ENCODE assay signal across 27 cellular contexts in the genomic region with DNA sequence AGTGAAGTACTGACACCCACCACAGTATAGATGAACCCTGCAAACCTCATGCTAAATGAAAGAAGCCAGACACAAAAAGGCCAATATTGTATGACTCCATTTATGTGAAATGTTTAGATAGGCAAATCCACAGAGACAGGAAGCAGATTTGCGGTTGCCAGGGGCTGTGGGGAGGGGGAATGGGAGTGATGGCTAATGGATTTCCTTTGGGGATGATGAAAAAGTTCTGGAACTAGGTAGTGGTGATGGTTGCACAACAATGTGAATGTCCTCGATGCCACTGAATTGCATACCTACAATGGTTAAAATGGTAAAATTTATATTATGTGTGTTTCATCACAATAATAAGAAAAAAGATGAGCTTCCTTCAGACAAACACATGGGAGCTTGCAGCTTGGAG. TPM values are rescaled to one million over a fixed set of nuclear protein-coding genes. Genes with fewer than 3 reads are reported as not detected.
DNase-seq lines count a peak whose midpoint lies in the region; ATAC-seq, FAIRE-seq and TF ChIP-seq lines count a peak whose summit lies in the region.
"Had no signal": no experiment of that assay in that cellular context is flagged by ENCODE, and none has a peak within 500 bp of the region (broad histone marks: within the 10 kb centered on the region; RNA-seq: fewer than 3 reads in every experiment).

No MANE protein-coding gene starts in this region.

- H3K9me3 Mint-ChIP-seq in astrocyte (ENCODE audit: unreplicated experiment) (no peaks in the 10 kb centered on the region), endodermal cell (no peaks in the 10 kb centered on the region)
- H3K9me3 Mint-ChIP-seq: CD8-positive, alpha-beta memory T cell; T-cell had no signal

- no peaks in the 10 kb centered on the region for H3K79me2 ChIP-seq in astrocyte (ENCODE audit: insufficient read depth, low read length)

- no peaks in the 10 kb centered on the region for H3K27me3 ChIP-seq in BLaER1 treated with 17β-estradiol and CSF1 and Interleukin-3, amounts not matched to agents 10 nM and 100 nM
- H3K27me3 ChIP-seq in astrocyte (ENCODE audit: insufficient read depth, low read length) (peaks cover 5% of the 10 kb centered on the region), endodermal cell (ENCODE audit: control insufficient read depth, insufficient read depth, low read length, poor library complexity, severe bottlenecking) (no peaks in the 10 kb centered on the region)
- H3K27me3 ChIP-seq: SJCRH30 had no signal

- peaks cover 0 to 23% (median 6%) of the 10 kb centered on the region in 10 experiments; a peak in 10 of 20 replicates for H3K4me1 ChIP-seq in BLaER1 treated with 17β-estradiol and CSF1 and Interleukin-3, amounts not matched to agents 10 nM and 100 nM
- H3K4me1 ChIP-seq in astrocyte (ENCODE audit: insufficient read depth, low read length): peaks cover 3% of the 10 kb centered on the region
- no peaks in the 10 kb centered on the region for H3K4me1 ChIP-seq in endodermal cell (ENCODE audit: control insufficient read depth, insufficient read depth, low read length)
- H3K4me1 ChIP-seq: SJCRH30 had no signal

- 82 to 83% methylated on average over 1 to 2 of the region's 2 CpGs for whole genome bisulfite sequencing in endodermal cell (ENCODE audit: insufficient coverage in 1 of 2, insufficient read length in 1 of 2), 2 experiments

- no peaks in the 10 kb centered on the region for H3K36me3 ChIP-seq in BLaER1 treated with 17β-estradiol and CSF1 and Interleukin-3, amounts not matched to agents 10 nM and 100 nM
- H3K36me3 ChIP-seq in astrocyte (ENCODE audit: insufficient read depth, low read length) (no peaks in the 10 kb centered on the region), endodermal cell (ENCODE audit: control insufficient read depth, insufficient read depth, low read length) (no peaks in the 10 kb centered on the region)
- H3K36me3 ChIP-seq: SJCRH30 had no signal

- H3K36me3 Mint-ChIP-seq in astrocyte (ENCODE audit: low read depth, unreplicated experiment): no peaks in the 10 kb centered on the region
- H3K36me3 Mint-ChIP-seq in endodermal cell (ENCODE audit: low read depth): no peaks in the 10 kb centered on the region
- H3K36me3 Mint-ChIP-seq: CD8-positive, alpha-beta memory T cell; T-cell had no signal

- TF ChIP-seq CTCF in astrocyte (IDR thresholded peaks at IDR 0.05; ENCODE audit: insufficient read depth, low read depth, low read length) (no peak), endodermal cell (conservative IDR thresholded peaks at IDR 0.05) (no peak), omental fat pad (IDR thresholded peaks at IDR 0.05) (no peak)

- peak overlapping the region in 7 of 11 experiments; percentile 3 to 41 (median 22); a peak in 4 of 22 replicates for H3K4me2 ChIP-seq in BLaER1 treated with 17β-estradiol and CSF1 and Interleukin-3, amounts not matched to agents 10 nM and 100 nM
- H3K4me2 ChIP-seq in astrocyte (ENCODE audit: low read length): no peak overlapping the region
- H3K4me2 ChIP-seq: KMS-11 had no signal

- H2AFZ ChIP-seq in astrocyte (ENCODE audit: low read depth, low read length): no peak overlapping the region

- no peak overlapping the region for H3K9ac ChIP-seq in BLaER1 treated with 17β-estradiol and CSF1 and Interleukin-3, amounts not matched to agents 10 nM and 100 nM
- H3K9ac ChIP-seq in astrocyte (ENCODE audit: low read length) (no peak overlapping the region), endodermal cell (ENCODE audit: extremely low read depth, low read length, poor library complexity, severe bottlenecking) (no peak overlapping the region)
- H3K9ac ChIP-seq: KMS-11 had no signal

- H3K27ac Mint-ChIP-seq in astrocyte (ENCODE audit: unreplicated experiment) (no peak overlapping the region), endodermal cell (no peak overlapping the region)
- H3K27ac Mint-ChIP-seq: CD8-positive, alpha-beta memory T cell; T-cell had no signal

- H3K27ac ChIP-seq in BLaER1 treated with 17β-estradiol and CSF1 and Interleukin-3, amounts not matched to agents 10 nM and 100 nM: no peak overlapping the region
- H3K27ac ChIP-seq in astrocyte (ENCODE audit: low read depth, low read length): no peak overlapping the region
- no peak overlapping the region for H3K27ac ChIP-seq in endodermal cell (ENCODE audit: low read depth, low read length)
- H3K27ac ChIP-seq: C4-2B, KMS-11, SJCRH30 had no signal

- no peak for FAIRE-seq in astrocyte (lab: Jason Lieb, UNC)
- FAIRE-seq: GM19239, RCC 7860 had no signal

- peaks cover 14% of the 10 kb centered on the region for H3K27me3 Mint-ChIP-seq in astrocyte (ENCODE audit: low read depth, unreplicated experiment)
- no peaks in the 10 kb centered on the region for H3K27me3 Mint-ChIP-seq in endodermal cell (ENCODE audit: insufficient read depth)
- H3K27me3 Mint-ChIP-seq: T-cell had no signal

- peaks cover 2% of the 10 kb centered on the region for H3K4me1 Mint-ChIP-seq in astrocyte (ENCODE audit: low read depth, unreplicated experiment)
- no peaks in the 10 kb centered on the region for H3K4me1 Mint-ChIP-seq in endodermal cell
- H3K4me1 Mint-ChIP-seq: CD8-positive, alpha-beta memory T cell; T-cell had no signal

- no peaks in the 10 kb centered on the region for H4K20me1 ChIP-seq in BLaER1 treated with 17β-estradiol and CSF1 and Interleukin-3, amounts not matched to agents 10 nM and 100 nM
- no peaks in the 10 kb centered on the region for H4K20me1 ChIP-seq in astrocyte (ENCODE audit: insufficient read depth, low read length)

- no peak for ATAC-seq in HG02885 (IDR thresholded peaks at IDR 0.05; ENCODE audit: poor library complexity, unreplicated experiment)
- ATAC-seq in omental fat pad (ENCODE audit: low FRiP score): no peak
- ATAC-seq: T-cell had no signal

- no peak overlapping the region for H3K4me3 ChIP-seq in BLaER1 treated with 17β-estradiol and CSF1 and Interleukin-3, amounts not matched to agents 10 nM and 100 nM
- H3K4me3 ChIP-seq in astrocyte (ENCODE audit: insufficient read depth, low read depth, low read length): no peak overlapping the region
- H3K4me3 ChIP-seq in endodermal cell (ENCODE audit: low read length): no peak overlapping the region
- H3K4me3 ChIP-seq: SJCRH30 had no signal

- H3K9me3 ChIP-seq in BLaER1 treated with 17β-estradiol and CSF1 and Interleukin-3, amounts not matched to agents 10 nM and 100 nM (replicated peaks in 1 of 11): no peaks in the 10 kb centered on the region
- H3K9me3 ChIP-seq in astrocyte (ENCODE audit: insufficient read depth, low read depth, low read length) (no peaks in the 10 kb centered on the region), endodermal cell (ENCODE audit: control insufficient read depth, low read length) (no peaks in the 10 kb centered on the region)
- H3K9me3 ChIP-seq: SJCRH30 had no signal

- peak; percentile 37 for DNase-seq in HT1080 (ENCODE audit: low read depth)
- peak; percentile 21 for DNase-seq in astrocyte (ENCODE audit: low read depth)
- DNase-seq in iris pigment epithelial cell (ENCODE audit: low read depth): peak; percentile 29
- no peak for DNase-seq in endodermal cell
- no peak for DNase-seq in omental fat pad (ENCODE audit: low spot score)
- DNase-seq in hypothalamus (lab: John Stamatoyannopoulos, UW): no peak
- DNase-seq: AML-193, GOT3, HCEC 1CT, MV-4-11, NCI-H1105 treated with DMSO at 0.1 percent for 48 hours, NCI-H2029 treated with DMSO at 0.1 percent for 48 hours, NCI-H226, NCI-H524, OCI-M1, SJCRH30, T-cell had no signal

- H3K4me3 Mint-ChIP-seq in astrocyte (ENCODE audit: unreplicated experiment): no peak overlapping the region
- no peak overlapping the region for H3K4me3 Mint-ChIP-seq in endodermal cell
- H3K4me3 Mint-ChIP-seq: CD8-positive, alpha-beta memory T cell; T-cell had no signal

RNA-seq across cellular contexts. Expression of gene WFIKKN2, which starts 28.4 kb away (rescaled TPM):
- total RNA-seq in HT1080 (2014; rRNA removed; shearing (Covaris generic)): not detected in 2 replicates
- polyA plus RNA-seq in HT1080 (2015; cell fraction: cytosol; rRNA removed): not detected in 2 replicates
- 0.12 TPM in 1 of 2 replicates, not detected in the other for polyA plus RNA-seq in HT1080 (2015; cell fraction: nucleus; rRNA removed)
- total RNA-seq in astrocyte (0.07 TPM in 1 of 2 replicates, not detected in the other), endodermal cell (under 1 TPM; 0.29 to 0.35 TPM), omental fat pad (under 1 TPM in 2 of 4 donors, not detected in 2; 0.09 to 0.24 TPM)
- polyA plus RNA-seq in endodermal cell (2013, experiment 1 of 2): 0.25 TPM
- 0.29 TPM for polyA plus RNA-seq in endodermal cell (2013, experiment 2 of 2)
- total RNA-seq: A172; Calu3; CD8-positive, alpha-beta memory T cell; SJCRH30; T-cell had no signal
- polyA plus RNA-seq: CD8-positive, alpha-beta memory T cell had no signal

RNA-seq across cellular contexts. Expression of gene ANKRD40CL, which starts 39.7 kb away (rescaled TPM):
- not detected in 2 replicates for total RNA-seq in HT1080 (2014; rRNA removed; shearing (Covaris generic))
- not detected in 2 replicates for polyA plus RNA-seq in HT1080 (2015; cell fraction: cytosol; rRNA removed)
- not detected in 2 replicates for polyA plus RNA-seq in HT1080 (2015; cell fraction: nucleus; rRNA removed)
- total RNA-seq in astrocyte (not detected in 2 replicates), endodermal cell (not detected), omental fat pad (not detected)
- not detected for polyA plus RNA-seq in endodermal cell (2013, experiment 1 of 2)
- not detected for polyA plus RNA-seq in endodermal cell (2013, experiment 2 of 2)
- total RNA-seq: A172; Calu3; CD8-positive, alpha-beta memory T cell; SJCRH30; T-cell had no signal
- polyA plus RNA-seq: AG04450; CD8-positive, alpha-beta memory T cell had no signal

RNA-seq across cellular contexts. Expression of gene TOB1, which starts 59.1 kb away (rescaled TPM):
- total RNA-seq in HT1080 (2014; rRNA removed; shearing (Covaris generic)): 2.8 and 15.0 TPM in 2 replicates
- 14.3 and 14.9 TPM in 2 replicates for polyA plus RNA-seq in HT1080 (2015; cell fraction: cytosol; rRNA removed)
- 15.8 and 19.0 TPM in 2 replicates for polyA plus RNA-seq in HT1080 (2015; cell fraction: nucleus; rRNA removed)
- total RNA-seq in astrocyte (59.1 and 71.6 TPM in 2 replicates), endodermal cell (10 to 100 TPM; 35.5 to 36.3 TPM), omental fat pad (10 to 100 TPM; 28.8 to 79.7 (median 37.0) TPM)
- polyA plus RNA-seq in endodermal cell (2013, experiment 1 of 2): 45.3 TPM
- polyA plus RNA-seq in endodermal cell (2013, experiment 2 of 2): 45.3 TPM

Comparison
In these comparisons a context has a peak if more than half of its experiments do, and no peak if none do; other contexts are left out.
1. DNase-seq: peak in HT1080 (single experiment), astrocyte (single experiment) and iris pigment epithelial cell (single experiment); none in endodermal cell (single experiment), omental fat pad (single experiment) and hypothalamus (0 of 51).